31 cellular contexts compared by ENCODE assay signal in genomic region chr5:97115932-97116331, GRCh38. TPM values are rescaled to one million over a fixed set of nuclear protein-coding genes. Genes with fewer than 3 reads are reported as not detected.
"Had no signal": no experiment of that assay in that cellular context is flagged by ENCODE, and none has a peak within 500 bp of the region (broad histone marks: within the 10 kb centered on the region; RNA-seq: fewer than 3 reads in every experiment).

No MANE protein-coding gene starts in this region.

- DNase-seq: activated CD4-positive, alpha-beta T cell treated with anti-CD3 and anti-CD28 coated beads for 4 hours; activated CD4-positive, alpha-beta T cell treated with anti-CD3 and anti-CD28 coated beads, Interleukin-2, amount 50 U/mL, for 4 hours; activated naive CD4-positive, alpha-beta T cell treated with Interleukin-2 at 50 U/mL for 16 hours; activated naive CD8-positive, alpha-beta T cell treated with anti-CD3 and anti-CD28 coated beads for 36 hours; activated T-cell treated with anti-CD3 and anti-CD28 coated beads for 4 hours; activated T-cell treated with anti-CD3 and anti-CD28 coated beads, Interleukin-2, amount 50 U/mL, for 72 hours; adrenal gland; aorta; body of pancreas; foreskin fibroblast; head of caudate nucleus; mammary epithelial cell; mucosa of descending colon; posterior cingulate gyrus; stimulated activated CD4-positive, alpha-beta T cell treated with anti-CD3 and anti-CD28 coated beads, Interleukin-4, amount 100 ng/mL, for 4 hours; stimulated activated CD8-positive, alpha-beta memory T cell treated with anti-CD3 and anti-CD28 coated beads, Interleukin-4, amount 100 ng/mL, for 48 hours; stimulated activated naive CD8-positive, alpha-beta T cell treated with anti-CD3 and anti-CD28 coated beads, Interleukin-15, amount 100 ng/mL, for 72 hours; substantia nigra; SW 1271; T-helper 9 cell; upper lobe of left lung had no signal

- H3K4me3 ChIP-seq: adrenal gland, body of pancreas, mucosa of descending colon, skin epidermis, upper lobe of left lung, vagina had no signal

- H3K4me1 ChIP-seq: adrenal gland, body of pancreas, upper lobe of left lung, vagina had no signal

- H3K9me3 ChIP-seq: adrenal gland, body of pancreas, mucosa of descending colon, upper lobe of left lung, vagina had no signal

- ATAC-seq: activated T-cell treated with anti-CD3 and anti-CD28 coated beads, Interleukin-2, amount 50 U/mL, for 72 hours; body of pancreas; mucosa of descending colon; sciatic nerve; stimulated activated memory B cell treated with anti-CD40 and anti-IgM and Interleukin-4, amounts not matched to agents 10 μg/mL and 1 μg/mL and 100 μg/mL, for 72 hours; stimulated activated naive CD8-positive, alpha-beta T cell treated with anti-CD3 and anti-CD28 coated beads, Interleukin-15, amount 100 ng/mL, for 72 hours had no signal

- H3K27ac ChIP-seq: adrenal gland, body of pancreas, skin epidermis, upper lobe of left lung, vagina, VCaP had no signal

- H3K36me3 ChIP-seq: adrenal gland, upper lobe of left lung, vagina had no signal

- H3K27me3 ChIP-seq: adrenal gland, body of pancreas, upper lobe of left lung, vagina had no signal

RNA-seq across cellular contexts. Expression of gene LIX1, which starts 26.5 kb away (rescaled TPM):
- total RNA-seq: activated naive CD8-positive, alpha-beta T cell treated with anti-CD3 and anti-CD28 coated beads for 36 hours; activated T-cell treated with anti-CD3 and anti-CD28 coated beads, Interleukin-2, amount 50 U/mL, for 72 hours; adrenal gland; aorta; endothelial cell of umbilical vein; liver; mammary epithelial cell; myocyte; osteoblast; sciatic nerve; vagina had no signal
- polyA plus RNA-seq: aorta, endothelial cell of umbilical vein, esophagus, liver, mammary epithelial cell had no signal
